Comparison of ENCODE assay signal across 1 cellular context in the genomic region with DNA sequence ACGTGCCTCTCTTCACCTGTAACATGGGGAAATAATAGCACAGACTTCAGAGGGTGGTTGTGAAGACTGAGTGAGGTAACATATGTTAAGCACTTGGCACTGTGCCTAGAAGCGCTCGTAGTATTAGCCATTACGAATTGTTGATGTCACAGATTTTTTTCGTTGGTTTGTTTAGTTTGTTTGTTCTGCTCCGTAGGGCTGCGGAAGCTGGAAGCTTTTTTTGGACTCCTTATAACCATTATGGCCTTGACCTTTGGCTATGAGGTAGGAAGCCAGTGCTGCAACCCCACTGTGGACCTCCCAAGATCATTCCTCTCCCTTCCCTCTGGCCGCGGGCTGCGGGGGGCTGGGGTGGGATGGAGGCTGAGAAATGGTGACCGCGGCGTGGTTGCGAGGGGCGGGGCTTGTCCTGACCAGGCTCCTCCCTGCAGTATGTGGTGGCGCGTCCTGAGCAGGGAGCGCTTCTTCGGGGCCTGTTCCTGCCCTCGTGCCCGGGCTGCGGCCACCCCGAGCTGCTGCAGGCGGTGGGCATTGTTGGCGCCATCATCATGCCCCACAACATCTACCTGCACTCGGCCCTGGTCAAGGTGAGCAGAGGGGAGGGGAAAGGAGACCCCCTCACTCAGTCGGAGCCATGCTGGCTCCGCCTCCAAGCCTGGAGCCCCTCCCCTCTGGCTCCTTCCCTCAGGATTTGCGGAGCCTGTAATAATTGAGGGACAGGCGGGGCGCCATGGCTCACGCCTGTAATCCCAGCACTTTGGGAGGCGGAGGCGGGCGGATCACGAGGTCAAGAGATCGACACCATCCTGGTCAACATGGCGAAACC.
TF ChIP-seq lines count a peak whose summit lies in the region.

No MANE protein-coding gene starts in this region.

TF ChIP-seq in HepG2, 621 proteins besides CTCF, POLR2A, EP300 and RAD21 (continued from another document):
- TF ChIP-seq POLR2AphosphoS5 (IDR thresholded peaks at IDR 0.05; ENCODE audit: low read depth, low read length) (peak; percentile 40; the same call in 1 of the 2 replicates), RARG (CRISPR knock-in tag; IDR thresholded peaks at IDR 0.05; ENCODE audit: low read depth) (no peak), CBX1 (IDR thresholded peaks at IDR 0.05; ENCODE audit: low read depth) (no peak), XRCC5 (optimal IDR thresholded peaks at IDR 0.05; ENCODE audit: low read length) (no peak), ZNF619 (CRISPR knock-in tag; IDR thresholded peaks at IDR 0.05) (no peak)
- TF ChIP-seq, protein P1, sequence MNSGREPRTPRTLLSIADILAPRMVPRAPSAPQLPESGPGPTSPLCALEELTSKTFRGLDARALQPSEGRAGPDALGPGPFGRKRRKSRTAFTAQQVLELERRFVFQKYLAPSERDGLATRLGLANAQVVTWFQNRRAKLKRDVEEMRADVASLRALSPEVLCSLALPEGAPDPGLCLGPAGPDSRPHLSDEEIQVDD (CRISPR knock-in tag; IDR thresholded peaks at IDR 0.05; ENCODE audit: borderline replicate concordance): no peak
TF ChIP-seq in HepG2: peak in this region for 91.
